Comparison of ENCODE assay signal across 13 cellular contexts in the genomic region with DNA sequence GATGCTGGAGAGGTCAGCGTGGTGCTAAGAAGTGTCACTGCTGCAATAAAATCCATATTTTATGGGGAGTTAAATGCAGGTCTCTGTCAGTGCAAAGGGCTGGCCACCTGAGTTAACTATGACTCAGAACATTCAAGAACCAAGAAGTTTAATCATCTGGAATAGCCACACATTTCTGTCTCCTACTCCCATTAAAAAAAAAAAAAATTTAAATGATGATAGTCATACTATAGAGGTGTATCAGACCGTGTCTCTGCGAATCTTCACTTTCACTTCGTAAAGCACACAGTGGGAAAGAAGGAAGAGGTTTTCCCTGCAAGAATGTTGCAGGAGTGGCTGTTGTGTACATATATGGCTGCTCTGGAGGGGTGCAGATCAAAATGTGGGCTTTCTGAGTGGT. TPM values are rescaled to one million over a fixed set of nuclear protein-coding genes. Genes with fewer than 3 reads are reported as not detected.
DNase-seq lines count a peak whose midpoint lies in the region; ATAC-seq, FAIRE-seq and TF ChIP-seq lines count a peak whose summit lies in the region.
"Had no signal": no experiment of that assay in that cellular context is flagged by ENCODE, and none has a peak within 500 bp of the region (broad histone marks: within the 10 kb centered on the region; RNA-seq: fewer than 3 reads in every experiment).

No MANE protein-coding gene starts in this region.

- H3K4me3 Mint-ChIP-seq in activated naive CD8-positive, alpha-beta T cell, result peak overlapping the region; percentile 6
- H3K4me3 Mint-ChIP-seq in activated naive CD8-positive, alpha-beta T cell treated with anti-CD3 and anti-CD28 coated beads for 36 hours, result no peak overlapping the region

- peaks cover 11% of the 10 kb centered on the region for H3K4me1 Mint-ChIP-seq in activated naive CD8-positive, alpha-beta T cell (ENCODE audit: low read depth)
- peaks cover 7% of the 10 kb centered on the region for H3K4me1 Mint-ChIP-seq in activated naive CD8-positive, alpha-beta T cell treated with anti-CD3 and anti-CD28 coated beads for 36 hours

- no peak for FAIRE-seq in urothelium cell line (lab: Jason Lieb, UNC)
- FAIRE-seq: GM12892 had no signal

- TF ChIP-seq CTCF in dorsolateral prefrontal cortex (IDR thresholded peaks at IDR 0.05 in 54 of 56, conservative IDR thresholded peaks at IDR 0.05 in 2 of 56; ENCODE audit: low read depth in 1 of 56, partially characterized antibody in 56 of 56), result no peak

- H3K9me3 Mint-ChIP-seq in activated naive CD8-positive, alpha-beta T cell (ENCODE audit: low read depth), result no peaks in the 10 kb centered on the region
- H3K9me3 Mint-ChIP-seq in activated naive CD8-positive, alpha-beta T cell treated with anti-CD3 and anti-CD28 coated beads for 36 hours, result no peaks in the 10 kb centered on the region

- DNase-seq in activated naive CD8-positive, alpha-beta T cell treated with anti-CD3 and anti-CD28 coated beads for 36 hours, result no peak
- no peak for DNase-seq in dorsolateral prefrontal cortex
- peak; percentile 14 for DNase-seq in mucosa of gallbladder (ENCODE audit: low spot score)
- peak; percentile 20 for DNase-seq in urothelium cell line (ENCODE audit: low spot score)
- no peak for DNase-seq in stimulated activated CD4-positive, alpha-beta T cell treated with anti-CD3 and anti-CD28 coated beads, Interleukin-4, amount 100 ng/mL, for 4 hours
- DNase-seq in stimulated activated CD4-positive, alpha-beta T cell treated with anti-CD3 and anti-CD28 coated beads, Interleukin-4, amount 100 ng/mL, for 24 hours, result no peak
- DNase-seq: activated naive CD4-positive, alpha-beta T cell treated with Interleukin-2 at 50 U/mL for 16 hours; MV-4-11; stimulated activated CD4-positive, alpha-beta T cell treated with anti-CD3 and anti-CD28 coated beads, Interleukin-4, amount 100 ng/mL, for 1 hour had no signal

- H3K27me3 Mint-ChIP-seq in activated naive CD8-positive, alpha-beta T cell, result peaks cover 35% of the 10 kb centered on the region
- H3K27me3 Mint-ChIP-seq in activated naive CD8-positive, alpha-beta T cell treated with anti-CD3 and anti-CD28 coated beads for 36 hours, result peaks cover 65% of the 10 kb centered on the region

- ATAC-seq in GM18858 (IDR thresholded peaks at IDR 0.05; ENCODE audit: unreplicated experiment), result no peak

- peak overlapping the region; percentile 49 to 79 (median 67) for H3K4me3 ChIP-seq in dorsolateral prefrontal cortex

- no peak overlapping the region for H3K27ac Mint-ChIP-seq in activated naive CD8-positive, alpha-beta T cell
- H3K27ac Mint-ChIP-seq in activated naive CD8-positive, alpha-beta T cell treated with anti-CD3 and anti-CD28 coated beads for 36 hours, result no peak overlapping the region

- peaks cover 2% of the 10 kb centered on the region for H3K36me3 Mint-ChIP-seq in activated naive CD8-positive, alpha-beta T cell
- no peaks in the 10 kb centered on the region for H3K36me3 Mint-ChIP-seq in activated naive CD8-positive, alpha-beta T cell treated with anti-CD3 and anti-CD28 coated beads for 36 hours

- H3K27ac ChIP-seq in dorsolateral prefrontal cortex, result peak overlapping the region in 39 of 59 donors; percentile 11 to 90 (median 73)

- peaks cover 0 to 16% (median 0%) of the 10 kb centered on the region in 45 donors for H3K27me3 ChIP-seq in dorsolateral prefrontal cortex

- intact Hi-C loops in dorsolateral prefrontal cortex (cut with DNase I), result no loop called here

RNA-seq across cellular contexts. Expression of a gene that starts 1.4 kb away (rescaled TPM):
- not detected for total RNA-seq in activated naive CD8-positive, alpha-beta T cell treated with anti-CD3 and anti-CD28 coated beads for 36 hours
- total RNA-seq in dorsolateral prefrontal cortex, result 10 to 100 TPM in 117 of 120 experiments, 1 to 10 TPM in 3; 9.0 to 28.7 (median 19.0) TPM
- 75.9 TPM for total RNA-seq in mucosa of gallbladder
- total RNA-seq: T-helper 1 cell treated with Interleukin-12 subunit alpha and Interleukin-12 subunit beta and Interleukin-4 antibody, amounts not matched to agents 30 ng/mL and 1 ng/mL, for 36 hours had no signal

Comparison
In these comparisons a context has a peak if more than half of its experiments do, and no peak if none do; other contexts are left out.
1. DNase-seq: peak in mucosa of gallbladder (single experiment) and urothelium cell line (single experiment); none in activated naive CD8-positive, alpha-beta T cell treated with anti-CD3 and anti-CD28 coated beads for 36 hours (single experiment), dorsolateral prefrontal cortex (0 of 10), stimulated activated CD4-positive, alpha-beta T cell treated with anti-CD3 and anti-CD28 coated beads, Interleukin-4, amount 100 ng/mL, for 4 hours (0 of 2) and stimulated activated CD4-positive, alpha-beta T cell treated with anti-CD3 and anti-CD28 coated beads, Interleukin-4, amount 100 ng/mL, for 24 hours (single experiment).
2. RNA of a gene that starts 1.4 kb away (total RNA-seq): 75.9 TPM in mucosa of gallbladder (single experiment) and 9.0 to 28.7 TPM in dorsolateral prefrontal cortex; not detected in activated naive CD8-positive, alpha-beta T cell treated with anti-CD3 and anti-CD28 coated beads for 36 hours; every median in the first group is over 10 times any median in the second.